8 cellular contexts compared by ENCODE assay signal in the genomic region with DNA sequence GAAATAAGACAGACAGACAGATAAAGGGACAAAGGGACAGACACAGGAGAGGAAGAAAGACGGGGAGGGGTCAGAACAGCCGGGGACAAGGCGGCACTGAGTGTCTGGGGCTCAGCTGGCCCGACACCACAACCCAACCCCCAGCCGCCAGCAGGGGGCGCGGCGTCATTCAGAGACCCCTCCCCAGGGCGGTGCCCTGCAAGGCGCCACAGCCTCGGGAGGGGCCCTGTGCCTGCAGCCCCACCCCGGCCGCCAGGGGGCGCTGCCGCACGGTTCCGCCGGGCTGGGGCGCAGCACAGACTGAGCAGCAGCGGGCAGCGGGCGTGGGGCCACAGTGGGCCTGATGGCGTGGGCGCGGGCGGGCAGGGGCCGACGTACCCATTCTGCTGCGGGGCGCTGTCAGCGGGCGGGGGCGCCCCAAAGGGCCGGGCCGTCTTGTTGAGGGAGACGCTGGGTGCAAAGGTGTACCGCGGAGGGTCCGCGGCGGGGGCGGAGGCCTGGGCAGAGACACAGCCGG. TPM values are rescaled to one million over a fixed set of nuclear protein-coding genes. Genes with fewer than 3 reads are reported as not detected.
DNase-seq lines count a peak whose midpoint lies in the region; ATAC-seq and TF ChIP-seq lines count a peak whose summit lies in the region.

No MANE protein-coding gene starts in this region.

- no peak overlapping the region for H3K4me3 Mint-ChIP-seq in osteocyte (ENCODE audit: unreplicated experiment)
- H3K4me3 Mint-ChIP-seq in activated T-helper 1 cell treated with anti-CD3 and anti-CD28 coated beads, Interleukin-12 subunit alpha, Interleukin-12 subunit beta, Interleukin-2, Interleukin-4 antibody, amounts not matched to agents 30 ng/mL and 10 ng/mL and 1 ng/mL, durations not matched to agents 14 hours and 24 hours and 36 hours, result no peak overlapping the region

- no peak overlapping the region for H3K27ac ChIP-seq in colonic mucosa

- TF ChIP-seq CTCF in colonic mucosa (IDR thresholded peaks at IDR 0.05) (peak; percentile 53), osteocyte (IDR thresholded peaks at IDR 0.05) (peak; percentile 96)

- no peaks in the 10 kb centered on the region for H3K36me3 ChIP-seq in colonic mucosa

- H3K9ac ChIP-seq in colonic mucosa (ENCODE audit: low read depth in 2 of 2, low read length in 2 of 2), result no peak overlapping the region

- H3K9me3 Mint-ChIP-seq in osteocyte (ENCODE audit: unreplicated experiment), result no peaks in the 10 kb centered on the region
- no peaks in the 10 kb centered on the region for H3K9me3 Mint-ChIP-seq in activated T-helper 1 cell treated with anti-CD3 and anti-CD28 coated beads, Interleukin-12 subunit alpha, Interleukin-12 subunit beta, Interleukin-2, Interleukin-4 antibody, amounts not matched to agents 30 ng/mL and 10 ng/mL and 1 ng/mL, durations not matched to agents 14 hours and 24 hours and 36 hours

- peaks cover 25% of the 10 kb centered on the region for H3K36me3 Mint-ChIP-seq in osteocyte (ENCODE audit: unreplicated experiment)
- peaks cover 23% of the 10 kb centered on the region for H3K36me3 Mint-ChIP-seq in activated T-helper 1 cell treated with anti-CD3 and anti-CD28 coated beads, Interleukin-12 subunit alpha, Interleukin-12 subunit beta, Interleukin-2, Interleukin-4 antibody, amounts not matched to agents 30 ng/mL and 10 ng/mL and 1 ng/mL, durations not matched to agents 14 hours and 24 hours and 36 hours (ENCODE audit: low read depth)

- no peaks in the 10 kb centered on the region for H3K27me3 Mint-ChIP-seq in osteocyte (ENCODE audit: unreplicated experiment)
- H3K27me3 Mint-ChIP-seq in activated T-helper 1 cell treated with anti-CD3 and anti-CD28 coated beads, Interleukin-12 subunit alpha, Interleukin-12 subunit beta, Interleukin-2, Interleukin-4 antibody, amounts not matched to agents 30 ng/mL and 10 ng/mL and 1 ng/mL, durations not matched to agents 14 hours and 24 hours and 36 hours (ENCODE audit: insufficient read depth), result no peaks in the 10 kb centered on the region

- no peak overlapping the region for H3K4me3 ChIP-seq in colonic mucosa

- peaks cover 51% of the 10 kb centered on the region for H3K4me1 Mint-ChIP-seq in osteocyte (ENCODE audit: unreplicated experiment)
- peaks cover 26% of the 10 kb centered on the region for H3K4me1 Mint-ChIP-seq in activated T-helper 1 cell treated with anti-CD3 and anti-CD28 coated beads, Interleukin-12 subunit alpha, Interleukin-12 subunit beta, Interleukin-2, Interleukin-4 antibody, amounts not matched to agents 30 ng/mL and 10 ng/mL and 1 ng/mL, durations not matched to agents 14 hours and 24 hours and 36 hours (ENCODE audit: low read depth)

- H3K4me1 ChIP-seq in colonic mucosa, result peaks cover 9% of the 10 kb centered on the region

- peak; percentile 70 for DNase-seq in activated CD4-positive, alpha-beta T cell treated with anti-CD3 and anti-CD28 coated beads for 48 hours
- no peak for DNase-seq in activated CD4-positive, alpha-beta T cell treated with anti-CD3 and anti-CD28 coated beads for 1 hour
- DNase-seq in NCI-H82 (lab: John Stamatoyannopoulos, UW) (peak; percentile 87), colonic mucosa (no peak), osteocyte (ENCODE audit: extremely low spot score, unreplicated experiment) (peak; percentile 93), anterior cingulate cortex (lab: John Stamatoyannopoulos, UW) (no peak)
- no peak for DNase-seq in activated T-helper 1 cell treated with anti-CD3 and anti-CD28 coated beads, Interleukin-12 subunit alpha, Interleukin-12 subunit beta, Interleukin-2, Interleukin-4 antibody, amounts not matched to agents 30 ng/mL and 10 ng/mL and 1 ng/mL, durations not matched to agents 14 hours and 24 hours and 36 hours (ENCODE audit: low spot score)

- intact Hi-C loops in colonic mucosa (cut with DNase I), result no loop called here
- intact Hi-C loops in activated T-helper 1 cell treated with anti-CD3 and anti-CD28 coated beads, Interleukin-12 subunit alpha, Interleukin-12 subunit beta, Interleukin-2, Interleukin-4 antibody, amounts not matched to agents 30 ng/mL and 10 ng/mL and 1 ng/mL, durations not matched to agents 14 hours and 24 hours and 36 hours (cut with micrococcal nuclease), result no loop called here

- H3K9me3 ChIP-seq in colonic mucosa, result no peaks in the 10 kb centered on the region

- ATAC-seq in GM18909 (IDR thresholded peaks at IDR 0.05; ENCODE audit: poor library complexity, unreplicated experiment), result no peak

- no peaks in the 10 kb centered on the region for H3K27me3 ChIP-seq in colonic mucosa

- peak overlapping the region; percentile 84 for H3K27ac Mint-ChIP-seq in osteocyte (ENCODE audit: unreplicated experiment)
- no peak overlapping the region for H3K27ac Mint-ChIP-seq in activated T-helper 1 cell treated with anti-CD3 and anti-CD28 coated beads, Interleukin-12 subunit alpha, Interleukin-12 subunit beta, Interleukin-2, Interleukin-4 antibody, amounts not matched to agents 30 ng/mL and 10 ng/mL and 1 ng/mL, durations not matched to agents 14 hours and 24 hours and 36 hours

RNA-seq across cellular contexts. Expression of a gene that starts 5.9 kb away (rescaled TPM):
- total RNA-seq in colonic mucosa, result 10 to 100 TPM; 19.7 to 44.9 TPM
- 312 and 358 TPM in 2 replicates for total RNA-seq in osteocyte
- total RNA-seq in activated T-helper 1 cell treated with anti-CD3 and anti-CD28 coated beads, Interleukin-12 subunit alpha, Interleukin-12 subunit beta, Interleukin-2, Interleukin-4 antibody, amounts not matched to agents 30 ng/mL and 10 ng/mL and 1 ng/mL, durations not matched to agents 14 hours and 24 hours and 36 hours, result 49.2 and 49.9 TPM in 2 replicates

RNA-seq across cellular contexts. Expression of a gene that starts 18.1 kb away (rescaled TPM):
- 10 to 100 TPM in 1 of 2 donors, 1 to 10 TPM in 1; 9.3 to 18.8 TPM for total RNA-seq in colonic mucosa
- total RNA-seq in osteocyte, result 248 and 249 TPM in 2 replicates
- total RNA-seq in activated T-helper 1 cell treated with anti-CD3 and anti-CD28 coated beads, Interleukin-12 subunit alpha, Interleukin-12 subunit beta, Interleukin-2, Interleukin-4 antibody, amounts not matched to agents 30 ng/mL and 10 ng/mL and 1 ng/mL, durations not matched to agents 14 hours and 24 hours and 36 hours, result 13.1 and 14.4 TPM in 2 replicates

RNA-seq across cellular contexts. Expression of a gene that starts 18.1 kb away (rescaled TPM):
- 1 to 10 TPM; 4.1 to 8.9 TPM for total RNA-seq in colonic mucosa
- total RNA-seq in osteocyte, result 5.5 and 7.2 TPM in 2 replicates
- 3.7 and 5.0 TPM in 2 replicates for total RNA-seq in activated T-helper 1 cell treated with anti-CD3 and anti-CD28 coated beads, Interleukin-12 subunit alpha, Interleukin-12 subunit beta, Interleukin-2, Interleukin-4 antibody, amounts not matched to agents 30 ng/mL and 10 ng/mL and 1 ng/mL, durations not matched to agents 14 hours and 24 hours and 36 hours

RNA-seq across cellular contexts. Expression of a gene that starts 25.3 kb away (rescaled TPM):
- total RNA-seq in colonic mucosa (100 to 1,000 TPM in 1 of 2 donors, 10 to 100 TPM in 1; 84.3 to 134 TPM), osteocyte (68.7 and 83.1 TPM in 2 replicates)
- 151 and 166 TPM in 2 replicates for total RNA-seq in activated T-helper 1 cell treated with anti-CD3 and anti-CD28 coated beads, Interleukin-12 subunit alpha, Interleukin-12 subunit beta, Interleukin-2, Interleukin-4 antibody, amounts not matched to agents 30 ng/mL and 10 ng/mL and 1 ng/mL, durations not matched to agents 14 hours and 24 hours and 36 hours

RNA-seq across cellular contexts. Expression of a gene that starts 44.9 kb away (rescaled TPM):
- 1 to 10 TPM; 3.9 to 5.0 TPM for total RNA-seq in colonic mucosa
- 2.8 and 4.4 TPM in 2 replicates for total RNA-seq in osteocyte
- total RNA-seq in activated T-helper 1 cell treated with anti-CD3 and anti-CD28 coated beads, Interleukin-12 subunit alpha, Interleukin-12 subunit beta, Interleukin-2, Interleukin-4 antibody, amounts not matched to agents 30 ng/mL and 10 ng/mL and 1 ng/mL, durations not matched to agents 14 hours and 24 hours and 36 hours, result 10.3 and 11.2 TPM in 2 replicates

Comparison
In these comparisons a context has a peak if more than half of its experiments do, and no peak if none do; other contexts are left out.
1. DNase-seq: peak in activated CD4-positive, alpha-beta T cell treated with anti-CD3 and anti-CD28 coated beads for 48 hours (single experiment), NCI-H82 (single experiment) and osteocyte (single experiment); none in activated CD4-positive, alpha-beta T cell treated with anti-CD3 and anti-CD28 coated beads for 1 hour (single experiment), colonic mucosa (single experiment), anterior cingulate cortex (0 of 58) and activated T-helper 1 cell treated with anti-CD3 and anti-CD28 coated beads, Interleukin-12 subunit alpha, Interleukin-12 subunit beta, Interleukin-2, Interleukin-4 antibody, amounts not matched to agents 30 ng/mL and 10 ng/mL and 1 ng/mL, durations not matched to agents 14 hours and 24 hours and 36 hours (single experiment).
2. RNA of a gene that starts 18.1 kb away (total RNA-seq): 248 to 249 TPM in osteocyte; 9.3 to 18.8 TPM in colonic mucosa and 13.1 to 14.4 TPM in activated T-helper 1 cell treated with anti-CD3 and anti-CD28 coated beads, Interleukin-12 subunit alpha, Interleukin-12 subunit beta, Interleukin-2, Interleukin-4 antibody, amounts not matched to agents 30 ng/mL and 10 ng/mL and 1 ng/mL, durations not matched to agents 14 hours and 24 hours and 36 hours; every median in the first group is over 10 times any median in the second.